In the genomic region with DNA sequence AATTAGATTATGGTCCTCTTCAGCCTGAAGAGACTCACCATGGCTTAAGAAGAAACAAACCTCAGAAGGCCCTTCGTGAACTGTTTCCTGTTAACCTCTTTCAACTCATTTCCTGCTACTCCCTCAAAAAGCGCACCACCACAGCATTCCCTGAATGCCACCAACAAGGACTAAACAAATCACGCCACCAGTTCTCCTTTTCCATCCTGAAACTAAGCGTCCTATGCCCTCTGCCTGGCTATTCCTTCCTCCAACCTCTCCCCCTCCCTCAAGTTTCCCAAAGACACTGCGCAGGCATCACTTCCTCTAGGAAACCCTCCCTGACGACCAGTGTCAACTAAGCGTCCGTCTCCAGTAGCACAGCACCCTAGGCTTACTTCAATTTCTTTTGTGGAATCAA, we compare ENCODE assay signal across 11 cellular contexts. TPM values are rescaled to one million over a fixed set of nuclear protein-coding genes. Genes with fewer than 3 reads are reported as not detected.
A peak's percentile ranks its signal among the peaks of the same experiment; 100 is the strongest.
DNase-seq lines count a peak whose midpoint lies in the region; ATAC-seq and TF ChIP-seq lines count a peak whose summit lies in the region.
"Had no signal": no experiment of that assay in that cellular context is flagged by ENCODE, and none has a peak within 500 bp of the region (broad histone marks: within the 10 kb centered on the region; RNA-seq: fewer than 3 reads in every experiment).

No MANE protein-coding gene starts in this region.

- H3K27me3 ChIP-seq in sigmoid colon, result no peaks in the 10 kb centered on the region
- H3K27me3 ChIP-seq in HAP-1 (ENCODE audit: low read depth), result no peaks in the 10 kb centered on the region

- H3K36me3 ChIP-seq in sigmoid colon (peaks cover 16 to 60% (median 30%) of the 10 kb centered on the region in 4 donors), HAP-1 (replicated peaks) (peaks cover 96% of the 10 kb centered on the region)

- intact Hi-C loops in sigmoid colon (cut with DNase I), result no loop called here

- H3K4me1 ChIP-seq in sigmoid colon (peaks cover 0 to 42% (median 17%) of the 10 kb centered on the region in 4 donors), HAP-1 (no peaks in the 10 kb centered on the region; the same call in 1 of the 2 replicates)

- no peak overlapping the region for H3K4me3 ChIP-seq in sigmoid colon
- H3K4me3 ChIP-seq in HAP-1, result no peak overlapping the region

- no peak for TF ChIP-seq POLR2A in sigmoid colon (IDR thresholded peaks at IDR 0.05)

- no peak for TF ChIP-seq EP300 in sigmoid colon (IDR thresholded peaks at IDR 0.05)

- peaks cover 62% of the 10 kb centered on the region for H3K36me3 Mint-ChIP-seq in T-helper 2 cell treated with Interferon-gamma antibody and Interleukin-4, amounts not matched to agents 5 μg/mL and 100 μg/mL, for 36 hours (ENCODE audit: low read depth)
- peaks cover 77% of the 10 kb centered on the region for H3K36me3 Mint-ChIP-seq in activated naive CD8-positive, alpha-beta T cell treated with anti-CD3 and anti-CD28 coated beads for 36 hours
- H3K36me3 Mint-ChIP-seq in immature natural killer cell, result peaks cover 18 to 39% (median 28%) of the 10 kb centered on the region in 3 donors

- peak overlapping the region; percentile 77 for H3K27ac Mint-ChIP-seq in T-helper 2 cell treated with Interferon-gamma antibody and Interleukin-4, amounts not matched to agents 5 μg/mL and 100 μg/mL, for 36 hours
- H3K27ac Mint-ChIP-seq in activated naive CD8-positive, alpha-beta T cell treated with anti-CD3 and anti-CD28 coated beads for 36 hours, result peak overlapping the region; percentile 64
- H3K27ac Mint-ChIP-seq in immature natural killer cell, result peak overlapping the region in 5 of 6 donors; percentile 9 to 67 (median 50)

- no peak for ATAC-seq in activated CD4-positive, CD25-positive, alpha-beta regulatory T cell treated with anti-CD3 and anti-CD28 coated beads, Interleukin-2, amount 50 U/mL, for 24 hours
- ATAC-seq: HCT116, sciatic nerve had no signal

- H3K9me3 ChIP-seq in sigmoid colon (no peaks in the 10 kb centered on the region), HAP-1 (peaks cover under 1% of the 10 kb centered on the region)

- no peak for TF ChIP-seq CTCF in sigmoid colon (IDR thresholded peaks at IDR 0.05)

- peaks cover 45% of the 10 kb centered on the region for H3K4me1 Mint-ChIP-seq in T-helper 2 cell treated with Interferon-gamma antibody and Interleukin-4, amounts not matched to agents 5 μg/mL and 100 μg/mL, for 36 hours (ENCODE audit: low read depth)
- peaks cover 67% of the 10 kb centered on the region for H3K4me1 Mint-ChIP-seq in activated naive CD8-positive, alpha-beta T cell treated with anti-CD3 and anti-CD28 coated beads for 36 hours
- peaks cover 47 to 69% of the 10 kb centered on the region in 2 donors for H3K4me1 Mint-ChIP-seq in immature natural killer cell

- in situ Hi-C loops in HAP-1 (cut with MboI; ENCODE audit: low sequenced_read_pairs), result no loop called here

- WGBS in sigmoid colon, 2 donors, result 70 to 72% methylated on average over 8 of the region's 8 CpGs

- peak overlapping the region; percentile 44 for H3K4me3 Mint-ChIP-seq in T-helper 2 cell treated with Interferon-gamma antibody and Interleukin-4, amounts not matched to agents 5 μg/mL and 100 μg/mL, for 36 hours
- H3K4me3 Mint-ChIP-seq in activated naive CD8-positive, alpha-beta T cell treated with anti-CD3 and anti-CD28 coated beads for 36 hours, result no peak overlapping the region
- peak overlapping the region in 1 of 5 donors; percentile 1 for H3K4me3 Mint-ChIP-seq in immature natural killer cell

- no peaks in the 10 kb centered on the region for H3K27me3 Mint-ChIP-seq in T-helper 2 cell treated with Interferon-gamma antibody and Interleukin-4, amounts not matched to agents 5 μg/mL and 100 μg/mL, for 36 hours (ENCODE audit: low read depth)
- H3K27me3 Mint-ChIP-seq in activated naive CD8-positive, alpha-beta T cell treated with anti-CD3 and anti-CD28 coated beads for 36 hours, result no peaks in the 10 kb centered on the region
- H3K27me3 Mint-ChIP-seq in immature natural killer cell (ENCODE audit: low read depth in 3 of 3), result peaks cover 0 to 7% (median 6%) of the 10 kb centered on the region in 3 donors

- H3K27ac ChIP-seq in sigmoid colon, result no peak overlapping the region

- H3K9me3 Mint-ChIP-seq in T-helper 2 cell treated with Interferon-gamma antibody and Interleukin-4, amounts not matched to agents 5 μg/mL and 100 μg/mL, for 36 hours, result no peaks in the 10 kb centered on the region
- no peaks in the 10 kb centered on the region for H3K9me3 Mint-ChIP-seq in activated naive CD8-positive, alpha-beta T cell treated with anti-CD3 and anti-CD28 coated beads for 36 hours
- no peaks in the 10 kb centered on the region for H3K9me3 Mint-ChIP-seq in immature natural killer cell

- no peak for DNase-seq in T-helper 2 cell treated with Interferon-gamma antibody and Interleukin-4, amounts not matched to agents 5 μg/mL and 100 μg/mL, for 36 hours (ENCODE audit: low spot score)
- no peak for DNase-seq in T-helper 2 cell
- DNase-seq in activated naive CD8-positive, alpha-beta T cell treated with anti-CD3 and anti-CD28 coated beads for 36 hours, result no peak
- DNase-seq in immature natural killer cell, result no peak
- DNase-seq in sigmoid colon, result peak; percentile 52
- DNase-seq in AML-193 (lab: John Stamatoyannopoulos, UW), result no peak
- DNase-seq in HAP-1 (ENCODE audit: low spot score in 2 of 2), result no peak
- DNase-seq: 8988T had no signal

RNA-seq across cellular contexts. Expression of a gene that starts 12.0 kb away (rescaled TPM):
- 100 to 1,000 TPM; 155 to 157 TPM for total RNA-seq in activated naive CD8-positive, alpha-beta T cell treated with anti-CD3 and anti-CD28 coated beads for 36 hours
- polyA plus RNA-seq in immature natural killer cell (1 to 10 TPM; 1.1 to 3.2 (median 1.4) TPM), sigmoid colon (10 to 100 TPM; 45.6 to 64.0 (median 62.4) TPM)
- total RNA-seq in sigmoid colon, result 10 to 100 TPM; 42.5 to 59.0 (median 52.3) TPM

RNA-seq across cellular contexts. Expression of a gene that starts 44.3 kb away (rescaled TPM):
- 100 to 1,000 TPM in 1 of 2 experiments, 10 to 100 TPM in 1; 96.7 to 102 TPM for total RNA-seq in activated naive CD8-positive, alpha-beta T cell treated with anti-CD3 and anti-CD28 coated beads for 36 hours
- polyA plus RNA-seq in immature natural killer cell (10 to 100 TPM; 11.2 to 49.8 (median 34.6) TPM), sigmoid colon (100 to 1,000 TPM; 202 to 340 (median 208) TPM)
- 1,000 to 10,000 TPM in 3 of 4 donors, 100 to 1,000 TPM in 1; 929 to 2,528 (median 1,357) TPM for total RNA-seq in sigmoid colon

Comparison
In these comparisons a context has a peak if more than half of its experiments do, and no peak if none do; other contexts are left out.
1. RNA of a gene that starts 44.3 kb away (total RNA-seq): 929 to 2,528 TPM in sigmoid colon; 96.7 to 102 TPM in activated naive CD8-positive, alpha-beta T cell treated with anti-CD3 and anti-CD28 coated beads for 36 hours; every median in the first group is over 4 times any median in the second.
2. Peak in every context shown above with its lines, with median percentiles within 50 percentile points of each other: H3K27ac Mint-ChIP-seq.